ENCODE assay signal across 15 cellular contexts in the genomic region with DNA sequence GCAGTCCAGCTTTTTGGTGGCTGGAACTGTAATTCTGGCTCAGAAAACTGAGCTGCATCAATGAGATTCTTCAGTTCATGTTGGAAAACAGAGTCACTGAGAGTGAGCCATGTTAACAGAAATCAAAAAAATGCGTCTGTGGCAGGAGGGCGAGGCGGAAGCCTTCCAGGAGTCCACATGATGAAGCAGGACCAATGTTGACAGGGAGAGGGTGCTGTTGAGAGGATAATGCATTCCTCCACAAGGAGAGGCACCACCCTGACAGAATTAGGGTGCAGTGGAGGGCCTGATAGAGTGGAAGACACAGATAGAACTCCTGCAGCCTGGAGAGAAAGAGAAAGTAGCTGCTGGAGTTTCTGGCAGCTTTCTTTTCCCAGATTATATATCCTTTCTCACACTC.
DNase-seq lines count a peak whose midpoint lies in the region; ATAC-seq, FAIRE-seq and TF ChIP-seq lines count a peak whose summit lies in the region.
"Had no signal": no experiment of that assay in that cellular context is flagged by ENCODE, and none has a peak within 500 bp of the region (broad histone marks: within the 10 kb centered on the region; RNA-seq: fewer than 3 reads in every experiment).

No MANE protein-coding gene starts in this region.

- H3K4me2 ChIP-seq in SK-N-SH (no peak overlapping the region), keratinocyte (ENCODE audit: control insufficient read depth, extremely low read depth, insufficient read depth, low read depth, low read length) (no peak overlapping the region)

- H3K9ac ChIP-seq in SK-N-SH (no peak overlapping the region), keratinocyte (ENCODE audit: control insufficient read depth, extremely low read depth, insufficient read depth, low read length) (no peak overlapping the region)

- H3K4me3 ChIP-seq in SK-N-SH (ENCODE audit: low read depth in 2 of 2, low read length in 1 of 2) (no peak overlapping the region), keratinocyte (ENCODE audit: control insufficient read depth in 2 of 3, extremely low read depth in 1 of 3, insufficient read depth in 2 of 3, low read depth in 1 of 3, low read length in 3 of 3) (no peak overlapping the region)
- H3K4me3 ChIP-seq: colonic mucosa had no signal

- H3K36me3 ChIP-seq in SK-N-SH (replicated peaks in 1 of 2; ENCODE audit: control insufficient read depth in 1 of 2, insufficient read depth in 2 of 2, low read length in 1 of 2) = peaks cover 0 to 19% of the 10 kb centered on the region in 2 experiments
- H3K36me3 ChIP-seq in keratinocyte (ENCODE audit: control insufficient read depth in 2 of 2, extremely low read depth in 1 of 2, insufficient read depth in 2 of 2, low read length in 2 of 2) = peaks cover 5 to 8% of the 10 kb centered on the region in 2 experiments
- H3K36me3 ChIP-seq: colonic mucosa had no signal

- H2AFZ ChIP-seq in SK-N-SH (ENCODE audit: low read depth) = no peak overlapping the region
- H2AFZ ChIP-seq in keratinocyte (ENCODE audit: control insufficient read depth, low read length) = no peak overlapping the region

- dilution Hi-C loops in keratinocyte (cut with MboI; ENCODE audit: extremely low pct_ligation_motif_present, low sequenced_read_pairs) = no loop called here

- no peaks in the 10 kb centered on the region for H3F3A ChIP-seq in SK-N-SH (replicated peaks; ENCODE audit: insufficient read depth)

- POLR2A ChIA-PET in SK-N-SH (lab: Yijun Ruan, JAX) = no interaction called here

- H3K27ac ChIP-seq in SK-N-SH (ENCODE audit: low read depth in 2 of 2, low read length in 1 of 2) (no peak overlapping the region), keratinocyte (ENCODE audit: control insufficient read depth, insufficient read depth, low read length) (no peak overlapping the region)
- H3K27ac ChIP-seq: colonic mucosa had no signal

- H3K27me3 ChIP-seq in SK-N-SH (ENCODE audit: insufficient read depth) (no peaks in the 10 kb centered on the region), keratinocyte (ENCODE audit: control insufficient read depth, extremely low read depth, insufficient read depth, low read length) (no peaks in the 10 kb centered on the region)
- H3K27me3 ChIP-seq: colonic mucosa had no signal

- TF ChIP-seq RAD21 in SK-N-SH (IDR thresholded peaks at IDR 0.05; ENCODE audit: low read length) = 0 out of 2 replicates have a peak, but pooled peaks have one; percentile 9

- H3K9me3 ChIP-seq in SK-N-SH = no peaks in the 10 kb centered on the region
- no peaks in the 10 kb centered on the region for H3K9me3 ChIP-seq in keratinocyte (ENCODE audit: control insufficient read depth, low read depth, low read length)
- H3K9me3 ChIP-seq: colonic mucosa had no signal

- TF ChIP-seq CTCF in GM13977 (IDR thresholded peaks at IDR 0.05; ENCODE audit: extremely low read depth, insufficient read depth, missing control alignments) (peak; percentile 35), SK-N-SH (IDR thresholded peaks at IDR 0.05) (peak; percentile 31), keratinocyte (optimal IDR thresholded peaks at IDR 0.05 in 1 of 3, IDR thresholded peaks at IDR 0.05 in 1 of 3, conservative IDR thresholded peaks at IDR 0.05 in 1 of 3; ENCODE audit: extremely low read depth in 1 of 3, insufficient read depth in 2 of 3, low read length in 3 of 3) (peak; percentile 51 to 64 (median 52))

- no peaks in the 10 kb centered on the region for H3K9me2 ChIP-seq in SK-N-SH

- no peak for TF ChIP-seq EP300 in SK-N-SH (IDR thresholded peaks at IDR 0.05; ENCODE audit: borderline replicate concordance in 1 of 2, low read depth in 1 of 2, low read length in 1 of 2)

- CTCF ChIA-PET in SK-N-SH (lab: Yijun Ruan, JAX) = interaction anchor here (1.0 to 1.7 kb wide), 3 partner anchors 46 to 481 kb away, joined by 3 to 7 read pairs (median 4); no protein-coding TSS in a partner anchor

- DNase-seq in AML-193 (lab: John Stamatoyannopoulos, UW) (peak; percentile 17 to 28), GM13977 (ENCODE audit: low spot score) (no peak), SK-N-SH (no peak), keratinocyte (ENCODE audit: low read depth, low spot score) (no peak), SIG-M5 treated with dmso at 0.1 percent for 504 hours (lab: John Stamatoyannopoulos, UW; ENCODE audit: unreplicated experiment) (no peak), GM03348 (ENCODE audit: low spot score) (no peak), RCC 7860 (ENCODE audit: low spot score) (no peak)
- DNase-seq: activated naive CD8-positive, alpha-beta T cell treated with anti-CD3 and anti-CD28 coated beads for 36 hours; CD8-positive, alpha-beta memory T cell; colonic mucosa; KBM-7; stimulated activated CD4-positive, alpha-beta T cell treated with anti-CD3 and anti-CD28 coated beads, Interleukin-4, amount 100 ng/mL, for 24 hours; T1000 had no signal

- 98% methylated on average over 3 of the region's 3 CpGs for WGBS in SK-N-SH (ENCODE audit: low lambda C conversion rate)

- H3K79me2 ChIP-seq in SK-N-SH (ENCODE audit: insufficient read depth) (no peaks in the 10 kb centered on the region), keratinocyte (ENCODE audit: control insufficient read depth, insufficient read depth, low read length) (no peaks in the 10 kb centered on the region)

- ATAC-seq in GM18519 (IDR thresholded peaks at IDR 0.05; ENCODE audit: low FRiP score, unreplicated experiment) = no peak

- no peaks in the 10 kb centered on the region for H3K9me1 ChIP-seq in keratinocyte (ENCODE audit: control insufficient read depth, extremely low read depth, insufficient read depth, low read length)

- in situ Hi-C loops in GM13977 (cut with MboI; ENCODE audit: low pct_unique_long_range_greater_than_20kb, low sequenced_read_pairs, unreplicated experiment) = no loop called here

- no peaks in the 10 kb centered on the region for H4K20me1 ChIP-seq in SK-N-SH (ENCODE audit: insufficient read depth)
- no peaks in the 10 kb centered on the region for H4K20me1 ChIP-seq in keratinocyte (ENCODE audit: control insufficient read depth, extremely low read depth, insufficient read depth, low read length)

- peaks cover 4 to 53% of the 10 kb centered on the region in 2 experiments; a peak in 2 of 4 replicates for H3K4me1 ChIP-seq in SK-N-SH (ENCODE audit: control insufficient read depth in 1 of 2, insufficient read depth in 2 of 2, low read depth in 1 of 2, low read length in 1 of 2)
- peaks cover 22% of the 10 kb centered on the region for H3K4me1 ChIP-seq in keratinocyte (ENCODE audit: control insufficient read depth, extremely low read depth, insufficient read depth, low read length)

- FAIRE-seq in keratinocyte (lab: Jason Lieb, UNC) (no peak), RCC 7860 (lab: Jason Lieb, UNC) (no peak)
- FAIRE-seq: GM12891 had no signal

TF ChIP-seq in SK-N-SH, 30 proteins besides CTCF, POLR2A, EP300 and RAD21 (continues in another document):
- TF ChIP-seq NFIC (IDR thresholded peaks at IDR 0.05; ENCODE audit: borderline replicate concordance) (no peak), YY1 (IDR thresholded peaks at IDR 0.05; ENCODE audit: low read depth) (no peak), SIN3A (IDR thresholded peaks at IDR 0.05; ENCODE audit: borderline replicate concordance, low read depth, low read length) (no peak), TCF12 (IDR thresholded peaks at IDR 0.05) (no peak), RCOR1 (IDR thresholded peaks at IDR 0.05; ENCODE audit: low read length) (no peak), REST (IDR thresholded peaks at IDR 0.05; ENCODE audit: low read depth, low read length) (no peak), RXRA (IDR thresholded peaks at IDR 0.05; ENCODE audit: borderline replicate concordance, low read depth) (no peak), POLR2AphosphoS5 (IDR thresholded peaks at IDR 0.05; ENCODE audit: low read depth, low read length) (no peak), TEAD4 (IDR thresholded peaks at IDR 0.05; ENCODE audit: borderline replicate concordance, insufficient read depth) (no peak)
- TF ChIP-seq, protein P1, sequence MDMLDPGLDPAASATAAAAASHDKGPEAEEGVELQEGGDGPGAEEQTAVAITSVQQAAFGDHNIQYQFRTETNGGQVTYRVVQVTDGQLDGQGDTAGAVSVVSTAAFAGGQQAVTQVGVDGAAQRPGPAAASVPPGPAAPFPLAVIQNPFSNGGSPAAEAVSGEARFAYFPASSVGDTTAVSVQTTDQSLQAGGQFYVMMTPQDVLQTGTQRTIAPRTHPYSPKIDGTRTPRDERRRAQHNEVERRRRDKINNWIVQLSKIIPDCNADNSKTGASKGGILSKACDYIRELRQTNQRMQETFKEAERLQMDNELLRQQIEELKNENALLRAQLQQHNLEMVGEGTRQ (IDR thresholded peaks at IDR 0.05; ENCODE audit: borderline replicate concordance, low read depth, low read length) = no peak
- TF ChIP-seq, protein P2, sequence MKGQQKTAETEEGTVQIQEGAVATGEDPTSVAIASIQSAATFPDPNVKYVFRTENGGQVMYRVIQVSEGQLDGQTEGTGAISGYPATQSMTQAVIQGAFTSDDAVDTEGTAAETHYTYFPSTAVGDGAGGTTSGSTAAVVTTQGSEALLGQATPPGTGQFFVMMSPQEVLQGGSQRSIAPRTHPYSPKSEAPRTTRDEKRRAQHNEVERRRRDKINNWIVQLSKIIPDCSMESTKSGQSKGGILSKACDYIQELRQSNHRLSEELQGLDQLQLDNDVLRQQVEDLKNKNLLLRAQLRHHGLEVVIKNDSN (IDR thresholded peaks at IDR 0.05; ENCODE audit: borderline replicate concordance, low read depth) = no peak

Comparison
In these comparisons a context has a peak if more than half of its experiments do, and no peak if none do; other contexts are left out.
1. DNase-seq: peak in AML-193 (2 of 2); none in GM13977 (single experiment), SK-N-SH (single experiment), keratinocyte (single experiment), SIG-M5 treated with dmso at 0.1 percent for 504 hours (single experiment), GM03348 (single experiment) and RCC 7860 (single experiment).
2. Peak in every context shown above with its lines, with median percentiles within 50 percentile points of each other: CTCF ChIP-seq.